8 cellular contexts compared by ENCODE assay signal in genomic region chr11:65663634-65664200, GRCh38. TPM values are rescaled to one million over a fixed set of nuclear protein-coding genes. Genes with fewer than 3 reads are reported as not detected.
DNase-seq lines count a peak whose midpoint lies in the region; ATAC-seq and TF ChIP-seq lines count a peak whose summit lies in the region.

No MANE protein-coding gene starts in this region.

- H3K27me3 Mint-ChIP-seq in effector memory CD8-positive, alpha-beta T cell = no peaks in the 10 kb centered on the region

- peaks cover 31% of the 10 kb centered on the region for H3K36me3 ChIP-seq in lower lobe of right lung

- peak; percentile 32 for DNase-seq in activated T-cell treated with anti-CD3 and anti-CD28 coated beads for 24 hours (ENCODE audit: low read depth)
- no peak for DNase-seq in activated T-cell treated with anti-CD3 and anti-CD28 coated beads for 4 hours
- peak in 1 of 3 experiments; percentile 26 for DNase-seq in effector memory CD8-positive, alpha-beta T cell
- DNase-seq in lower lobe of right lung = peak; percentile 66
- peak; percentile 56 for DNase-seq in stimulated activated naive CD4-positive, alpha-beta T cell treated with Interleukin-2 at 50 U/mL for 16 hours (lab: John Stamatoyannopoulos, UW)

- ATAC-seq in HG03442 (IDR thresholded peaks at IDR 0.05; ENCODE audit: unreplicated experiment) (peak; percentile 21), lower lobe of right lung (peak; percentile 48 to 65), HG03175 (IDR thresholded peaks at IDR 0.05; ENCODE audit: unreplicated experiment) (no peak)
- no peak for ATAC-seq in effector memory CD8-positive, alpha-beta T cell (replicated peaks)

- H3K4me3 ChIP-seq in WI38 (ENCODE audit: low read depth, low read length) (peak overlapping the region; percentile 97), lower lobe of right lung (peak overlapping the region; percentile 94)

- peaks cover 40% of the 10 kb centered on the region for H3K4me1 ChIP-seq in lower lobe of right lung

- TF ChIP-seq CTCF in WI38 (IDR thresholded peaks at IDR 0.05; ENCODE audit: low read depth, low read length) (no peak), lower lobe of right lung (IDR thresholded peaks at IDR 0.05) (no peak)

- H3K27ac ChIP-seq in lower lobe of right lung = peak overlapping the region; percentile 96

- H3K27me3 ChIP-seq in lower lobe of right lung (ENCODE audit: low read depth) = no peaks in the 10 kb centered on the region

- H3K27ac Mint-ChIP-seq in effector memory CD8-positive, alpha-beta T cell = peak overlapping the region; percentile 94 to 95

- intact Hi-C loops in lower lobe of right lung (cut with DNase I) = no loop called here

- peak overlapping the region; percentile 89 to 91 for H3K4me3 Mint-ChIP-seq in effector memory CD8-positive, alpha-beta T cell

- H3K4me1 Mint-ChIP-seq in effector memory CD8-positive, alpha-beta T cell (ENCODE audit: low read depth in 2 of 2) = peaks cover 24 to 27% of the 10 kb centered on the region in 2 donors

- peaks cover 48% of the 10 kb centered on the region for H3K36me3 Mint-ChIP-seq in effector memory CD8-positive, alpha-beta T cell (ENCODE audit: insufficient read depth)

- H3K9me3 ChIP-seq in lower lobe of right lung = no peaks in the 10 kb centered on the region

- no peaks in the 10 kb centered on the region for H3K9me3 Mint-ChIP-seq in effector memory CD8-positive, alpha-beta T cell

RNA-seq across cellular contexts. Expression of gene RELA, which starts 1.0 kb away (rescaled TPM):
- 68.9 TPM for total RNA-seq in lower lobe of right lung

RNA-seq across cellular contexts. Expression of gene SIPA1, which starts 25.8 kb away (rescaled TPM):
- 102 TPM for total RNA-seq in lower lobe of right lung

RNA-seq across cellular contexts. Expression of gene PCNX3, which starts 48.1 kb away (rescaled TPM):
- 32.4 TPM for total RNA-seq in lower lobe of right lung

RNA-seq across cellular contexts. Expression of gene KAT5, which starts 48.3 kb away (rescaled TPM):
- 82.6 TPM for total RNA-seq in lower lobe of right lung

RNA-seq across cellular contexts. Expression of gene MAP3K11, which starts 49.7 kb away (rescaled TPM):
- 113 TPM for total RNA-seq in lower lobe of right lung

Comparison
In these comparisons a context has a peak if more than half of its experiments do, and no peak if none do; other contexts are left out.
1. ATAC-seq: peak in HG03442 (single experiment) and lower lobe of right lung (2 of 2); none in effector memory CD8-positive, alpha-beta T cell (single experiment) and HG03175 (single experiment).